ENCODE assay signal across 11 cellular contexts in the genomic region with DNA sequence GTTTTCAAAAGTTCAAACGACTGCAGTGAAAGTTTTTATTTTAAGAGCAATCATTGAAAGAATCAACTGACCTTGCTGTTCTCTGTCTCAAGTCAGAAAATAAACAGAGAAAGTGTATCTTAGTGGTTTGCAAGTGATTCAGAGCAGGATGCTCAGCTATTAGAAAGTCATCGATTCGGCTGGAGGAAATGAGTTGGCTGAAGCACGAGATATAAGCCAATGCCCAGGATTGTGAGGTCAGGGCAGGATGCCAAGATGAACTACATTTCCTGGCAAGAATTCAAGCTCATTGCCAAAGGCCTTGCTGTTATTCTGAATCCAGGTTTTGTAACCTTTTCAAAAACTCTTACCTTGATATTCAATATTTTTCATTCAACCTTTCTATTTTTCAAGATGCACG.
DNase-seq lines count a peak whose midpoint lies in the region; ATAC-seq, FAIRE-seq and TF ChIP-seq lines count a peak whose summit lies in the region.
"Had no signal": no experiment of that assay in that cellular context is flagged by ENCODE, and none has a peak within 500 bp of the region (broad histone marks: within the 10 kb centered on the region; RNA-seq: fewer than 3 reads in every experiment).

No MANE protein-coding gene starts in this region.

- H3K9me3 Mint-ChIP-seq in stimulated activated naive CD8-positive, alpha-beta T cell treated with anti-CD3 and anti-CD28 coated beads, Interleukin-15, amount 100 ng/mL, for 72 hours = no peaks in the 10 kb centered on the region

- no peaks in the 10 kb centered on the region for H3K79me1 ChIP-seq in H1 (ENCODE audit: low read depth, low read length)

- H3K4me3 Mint-ChIP-seq in stimulated activated naive CD8-positive, alpha-beta T cell treated with anti-CD3 and anti-CD28 coated beads, Interleukin-15, amount 100 ng/mL, for 72 hours = no peak overlapping the region

- no peaks in the 10 kb centered on the region for H3K79me2 ChIP-seq in H1 (ENCODE audit: control insufficient read depth in 1 of 2, insufficient read depth in 2 of 2, low read length in 2 of 2)

- no peak overlapping the region for H3K9ac ChIP-seq in H1 (replicated peaks in 1 of 4; ENCODE audit: extremely low read depth in 1 of 4, low read depth in 3 of 4, low read length in 3 of 4)

- H3K4me3 ChIP-seq in H1 (ENCODE audit: extremely low read depth in 1 of 4, insufficient read depth in 2 of 4, low read depth in 3 of 4, low read length in 4 of 4) = no peak overlapping the region
- H3K4me3 ChIP-seq: SK-N-MC, uterus had no signal

- H4K20me1 ChIP-seq in H1 (replicated peaks in 1 of 2; ENCODE audit: control insufficient read depth in 1 of 2, insufficient read depth in 2 of 2, low read length in 2 of 2) = no peaks in the 10 kb centered on the region

- peaks cover 0 to 6% (median 0%) of the 10 kb centered on the region in 4 experiments; a peak in 2 of 7 replicates for H3K4me1 ChIP-seq in H1 (replicated peaks in 1 of 4; ENCODE audit: control insufficient read depth in 3 of 4, insufficient read depth in 4 of 4, low read length in 3 of 4)
- H3K4me1 ChIP-seq: uterus had no signal

- TF ChIP-seq EP300 in H1 (IDR thresholded peaks at IDR 0.05; ENCODE audit: borderline replicate concordance in 1 of 2, low read depth in 2 of 2, low read length in 2 of 2) = no peak

- H2AK5ac ChIP-seq in H1 (ENCODE audit: low read depth, low read length) = no peak overlapping the region

- 94% methylated on average over 5 of the region's 5 CpGs; no CpG with 5 or more reads in 1 of the 2 experiments for WGBS in H1 (ENCODE audit: extremely low coverage in 1 of 2, insufficient coverage in 1 of 2, insufficient read length in 1 of 2, insufficient replicate concordance in 2 of 2, low coverage in 1 of 2, low lambda C conversion rate in 2 of 2, missing lambda C conversion rate in 1 of 2), 2 experiments

- ATAC-seq in GM18508 (IDR thresholded peaks at IDR 0.05; ENCODE audit: insufficient read depth, unreplicated experiment) (peak; percentile 51), HG02623 (IDR thresholded peaks at IDR 0.05; ENCODE audit: unreplicated experiment) (peak; percentile 42)
- peak; percentile 66 for ATAC-seq in stimulated activated naive CD8-positive, alpha-beta T cell treated with anti-CD3 and anti-CD28 coated beads, Interleukin-15, amount 100 ng/mL, for 72 hours
- ATAC-seq: left colon had no signal

- H2BK20ac ChIP-seq in H1 (ENCODE audit: low read length) = peak overlapping the region; percentile 89; the same call in 1 of the 2 replicates

- H3K14ac ChIP-seq in H1 (ENCODE audit: insufficient read length) = no peak overlapping the region

- H3K9me3 ChIP-seq in H1 (ENCODE audit: insufficient read depth in 2 of 2, low read depth in 1 of 2, low read length in 1 of 2) = no peaks in the 10 kb centered on the region
- H3K9me3 ChIP-seq: uterus had no signal

- H3K27me3 Mint-ChIP-seq in stimulated activated naive CD8-positive, alpha-beta T cell treated with anti-CD3 and anti-CD28 coated beads, Interleukin-15, amount 100 ng/mL, for 72 hours = no peaks in the 10 kb centered on the region

- H2BK120ac ChIP-seq in H1 (replicated peaks; ENCODE audit: low read depth, low read length) = no peak overlapping the region

- H4K8ac ChIP-seq in H1 (ENCODE audit: extremely low read depth, insufficient read depth, low read length) = no peak overlapping the region

- no peak overlapping the region for H3K4me2 ChIP-seq in H1 (ENCODE audit: insufficient read depth in 1 of 2, low read depth in 2 of 2, low read length in 2 of 2)

- peak overlapping the region; percentile 41; the same call in 1 of the 2 replicates for H2BK12ac ChIP-seq in H1 (ENCODE audit: low read depth, low read length)

- H3K27ac Mint-ChIP-seq in stimulated activated naive CD8-positive, alpha-beta T cell treated with anti-CD3 and anti-CD28 coated beads, Interleukin-15, amount 100 ng/mL, for 72 hours = no peak overlapping the region

- H3K18ac ChIP-seq in H1 (ENCODE audit: extremely low read depth, low read length) = no peak overlapping the region

- no peak overlapping the region for H3K56ac ChIP-seq in H1 (replicated peaks; ENCODE audit: insufficient read length, low read depth, low read length)

- H3K27ac ChIP-seq in H1 (ENCODE audit: low read depth, low read length) = no peak overlapping the region
- H3K27ac ChIP-seq: SK-N-MC, uterus had no signal

- H3K4ac ChIP-seq in H1 (replicated peaks; ENCODE audit: insufficient read length, low read depth, low read length) = no peak overlapping the region

- no peak overlapping the region for H3K23ac ChIP-seq in H1 (ENCODE audit: insufficient read length)

- no peak overlapping the region for H4K5ac ChIP-seq in H1 (ENCODE audit: insufficient read length, low read depth, low read length)

- H2AFZ ChIP-seq in H1 (ENCODE audit: low read length) = no peak overlapping the region

- POLR2A ChIA-PET in H1 (lab: Charles Lee; ENCODE audit: partially characterized antibody) = no interaction called here

- DNase-seq in NCI-H2081 (lab: John Stamatoyannopoulos, UW) (peak; percentile 7 to 69), H1 (ENCODE audit: low read depth in 1 of 2, low spot score in 2 of 2) (no peak), superior temporal gyrus (ENCODE audit: extremely low spot score) (no peak), GM19240 (ENCODE audit: insufficient read length, low spot score) (no peak)
- DNase-seq in stimulated activated naive CD8-positive, alpha-beta T cell treated with anti-CD3 and anti-CD28 coated beads, Interleukin-15, amount 100 ng/mL, for 72 hours = peak in 1 of 2 donors; percentile 21
- DNase-seq in NK-92 treated with Interleukin-12 subunit alpha and Interleukin-12 subunit beta, amount 100 ng/mL, for 24 hours (lab: John Stamatoyannopoulos, UW) = no peak

- H3K27me3 ChIP-seq in H1 (replicated peaks in 1 of 4; ENCODE audit: control insufficient read depth in 3 of 4, extremely low read depth in 1 of 4, insufficient read depth in 3 of 4, low read length in 3 of 4) = no peaks in the 10 kb centered on the region
- H3K27me3 ChIP-seq: uterus had no signal

- H2BK15ac ChIP-seq in H1 (ENCODE audit: low read length) = no peak overlapping the region

- CTCF ChIA-PET in H1 (lab: Charles Lee; ENCODE audit: partially characterized antibody) = interaction anchor here (0.7 to 1.5 kb wide), 2 partner anchors 9 to 555 kb away, joined by 3 to 4 read pairs; no protein-coding TSS in a partner anchor

- TF ChIP-seq POLR2A in H1 (IDR thresholded peaks at IDR 0.05; ENCODE audit: control extremely low read depth in 1 of 2, low read depth in 2 of 2, low read length in 2 of 2) = no peak

- peak overlapping the region; percentile 38 for H4K91ac ChIP-seq in H1 (replicated peaks; ENCODE audit: insufficient read length, low read length)

- no peak for TF ChIP-seq RAD21 in H1 (IDR thresholded peaks at IDR 0.05 in 1 of 2, conservative IDR thresholded peaks at IDR 0.05 in 1 of 2; ENCODE audit: low read depth in 2 of 2, low read length in 2 of 2)

- H3K23me2 ChIP-seq in H1 (ENCODE audit: low read depth, low read length) = no peaks in the 10 kb centered on the region

- H3K4me1 Mint-ChIP-seq in stimulated activated naive CD8-positive, alpha-beta T cell treated with anti-CD3 and anti-CD28 coated beads, Interleukin-15, amount 100 ng/mL, for 72 hours = no peaks in the 10 kb centered on the region

- H2BK5ac ChIP-seq in H1 (ENCODE audit: low read depth, low read length) = peak overlapping the region; percentile 85; the same call in 1 of the 2 replicates

- FAIRE-seq in H1 (lab: Jason Lieb, UNC) = no peak

- no peaks in the 10 kb centered on the region for H3K36me3 ChIP-seq in H1 (ENCODE audit: control insufficient read depth in 2 of 4, insufficient read depth in 4 of 4, low read length in 3 of 4)
- H3K36me3 ChIP-seq: uterus had no signal

- TF ChIP-seq CTCF in H1 (IDR thresholded peaks at IDR 0.05; ENCODE audit: control extremely low read depth in 1 of 3, insufficient read depth in 1 of 3, low read depth in 1 of 3, low read length in 3 of 3) = no peak

TF ChIP-seq in H1, 55 proteins besides CTCF, POLR2A, EP300 and RAD21:
- no peak for TF ChIP-seq NANOG (IDR thresholded peaks at IDR 0.05; ENCODE audit: insufficient read depth, low read depth, low read length, poor library complexity, severe bottlenecking)
- TF ChIP-seq SP1 (IDR thresholded peaks at IDR 0.05; ENCODE audit: low read depth, low read length) = no peak
- TF ChIP-seq SUZ12 (IDR thresholded peaks at IDR 0.05; ENCODE audit: low read length) = no peak
- TF ChIP-seq SIRT6 (IDR thresholded peaks at IDR 0.05; ENCODE audit: low read length) = no peak
- TF ChIP-seq CTBP2 (IDR thresholded peaks at IDR 0.05; ENCODE audit: borderline replicate concordance, insufficient read depth, insufficient read length, low read length) = no peak
- TF ChIP-seq, protein P1, sequence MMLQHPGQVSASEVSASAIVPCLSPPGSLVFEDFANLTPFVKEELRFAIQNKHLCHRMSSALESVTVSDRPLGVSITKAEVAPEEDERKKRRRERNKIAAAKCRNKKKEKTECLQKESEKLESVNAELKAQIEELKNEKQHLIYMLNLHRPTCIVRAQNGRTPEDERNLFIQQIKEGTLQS (IDR thresholded peaks at IDR 0.05; ENCODE audit: insufficient read depth, low read depth, low read length) = no peak
- no peak for TF ChIP-seq SP2 (IDR thresholded peaks at IDR 0.05; ENCODE audit: low read length)
- TF ChIP-seq MAFK (IDR thresholded peaks at IDR 0.05; ENCODE audit: low read depth, low read length) = no peak
- no peak for TF ChIP-seq E2F6 (IDR thresholded peaks at IDR 0.05)
- TF ChIP-seq TAF7 (optimal IDR thresholded peaks at IDR 0.05; ENCODE audit: borderline replicate concordance, low read depth, low read length) = no peak
- no peak for TF ChIP-seq EZH2 (IDR thresholded peaks at IDR 0.05; ENCODE audit: low read depth, low read length, severe bottlenecking)
- no peak for TF ChIP-seq RXRA (IDR thresholded peaks at IDR 0.05; ENCODE audit: insufficient read depth, low read depth, low read length)
- no peak for TF ChIP-seq KDM5A (IDR thresholded peaks at IDR 0.05; ENCODE audit: low read length)
- TF ChIP-seq TBP (IDR thresholded peaks at IDR 0.05; ENCODE audit: low read depth, low read length) = no peak
- TF ChIP-seq GTF2F1 (IDR thresholded peaks at IDR 0.05; ENCODE audit: borderline replicate concordance, low read depth, low read length) = no peak
- TF ChIP-seq CHD1 (IDR thresholded peaks at IDR 0.05; ENCODE audit: low read depth, low read length) = no peak
- no peak for TF ChIP-seq TEAD4 (IDR thresholded peaks at IDR 0.05; ENCODE audit: low read depth, low read length)
- TF ChIP-seq CREB1 (IDR thresholded peaks at IDR 0.05) = no peak
- no peak for TF ChIP-seq CEBPB (IDR thresholded peaks at IDR 0.05; ENCODE audit: low read depth, low read length)
- TF ChIP-seq BRCA1 (IDR thresholded peaks at IDR 0.05; ENCODE audit: low read depth, low read length) = no peak

Comparison
In these comparisons a context has a peak if more than half of its experiments do, and no peak if none do; other contexts are left out.
1. DNase-seq: peak in NCI-H2081 (2 of 2); none in H1 (0 of 2), superior temporal gyrus (single experiment), NK-92 treated with Interleukin-12 subunit alpha and Interleukin-12 subunit beta, amount 100 ng/mL, for 24 hours (single experiment) and GM19240 (single experiment).
2. Peak in every context shown above with its lines, with median percentiles within 50 percentile points of each other: ATAC-seq.